Comparison of ENCODE assay signal across 26 cellular contexts in the genomic region with DNA sequence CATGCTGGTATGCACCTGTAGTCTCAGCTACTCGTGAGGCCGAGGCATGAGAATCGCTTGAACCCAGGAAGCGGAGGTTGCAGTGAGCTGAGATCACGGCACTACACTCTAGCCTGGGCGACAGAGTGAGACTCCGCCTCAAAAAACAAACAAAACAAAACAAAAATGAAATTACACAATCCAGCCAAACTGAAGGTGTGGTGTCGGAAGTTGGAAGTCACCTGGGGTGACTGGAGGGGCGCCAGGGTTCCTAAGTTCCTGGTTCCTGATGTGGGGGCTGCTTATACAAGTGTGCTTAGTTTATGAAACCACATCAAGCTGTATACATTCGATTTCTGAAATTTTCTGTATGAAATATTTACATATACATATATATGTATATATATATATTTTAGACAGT.
"Had no signal": no experiment of that assay in that cellular context is flagged by ENCODE, and none has a peak within 500 bp of the region (broad histone marks: within the 10 kb centered on the region; RNA-seq: fewer than 3 reads in every experiment).

No MANE protein-coding gene starts in this region.

- H3K36me3 Mint-ChIP-seq: activated naive CD8-positive, alpha-beta T cell; natural killer cell treated with Interleukin-12 subunit alpha and Interleukin-12 subunit beta and Interleukin-15 and Interleukin-18, amount 100 ng/mL, for 72 hours; stimulated activated memory B cell treated with anti-CD40 and anti-IgM and Interleukin-4, amounts not matched to agents 10 μg/mL and 1 μg/mL and 100 μg/mL, for 72 hours; type B pancreatic cell had no signal

- H3K27ac ChIP-seq: adrenal gland, coronary artery, epithelial cell of prostate, left lung, pancreas, psoas muscle, skin epidermis, testis, vagina had no signal

- DNase-seq: activated B cell treated with CpG ODN at 0.5 μM for 24 hours; activated CD4-positive, alpha-beta T cell treated with anti-CD3 and anti-CD28 coated beads for 36 hours; activated CD4-positive, alpha-beta T cell treated with anti-CD3 and anti-CD28 coated beads, Interleukin-2, amount 50 U/mL, for 4 hours; activated CD8-positive, alpha-beta memory T cell treated with anti-CD3 and anti-CD28 coated beads for 24 hours; activated CD8-positive, alpha-beta memory T cell treated with anti-CD3 and anti-CD28 coated beads, Interleukin-2, amount 50 U/mL, for 4 hours; activated naive CD4-positive, alpha-beta T cell; activated T-cell treated with anti-CD3 and anti-CD28 coated beads, Interleukin-2, amount 50 U/mL, for 24 hours; adrenal gland; foreskin fibroblast; kidney; left lung; pancreas; psoas muscle; right cardiac atrium; stimulated activated CD4-positive, alpha-beta T cell treated with anti-CD3 and anti-CD28 coated beads, Interleukin-15, amount 100 ng/mL, for 24 hours; T-helper 9 cell; testis had no signal

- H3K27ac Mint-ChIP-seq: activated B cell treated with CpG ODN at 0.5 μM for 24 hours; activated CD4-positive, alpha-beta T cell treated with anti-CD3 and anti-CD28 coated beads for 36 hours; activated naive CD8-positive, alpha-beta T cell; activated T-cell treated with anti-CD3 and anti-CD28 coated beads, Interleukin-2, amount 50 U/mL, for 24 hours; activated T-helper 2 cell treated with anti-CD3 and anti-CD28 coated beads, Interferon-gamma antibody, Interleukin-2, Interleukin-4, amounts not matched to agents 10 μg/mL and 5 μg/mL and 100 μg/mL, durations not matched to agents 14 hours and 24 hours and 36 hours; natural killer cell treated with Interleukin-12 subunit alpha and Interleukin-12 subunit beta and Interleukin-15 and Interleukin-18, amount 100 ng/mL, for 72 hours; stimulated activated memory B cell treated with anti-CD40 and anti-IgM and Interleukin-4, amounts not matched to agents 10 μg/mL and 1 μg/mL and 100 μg/mL, for 72 hours; type B pancreatic cell had no signal

- ATAC-seq: activated CD4-positive, alpha-beta T cell treated with anti-CD3 and anti-CD28 coated beads for 36 hours; left lung; natural killer cell treated with Interleukin-12 subunit alpha and Interleukin-12 subunit beta and Interleukin-15 and Interleukin-18, amount 100 ng/mL, for 72 hours; pancreas; psoas muscle; right cardiac atrium; stimulated activated memory B cell treated with anti-CD40 and anti-IgM and Interleukin-4, amounts not matched to agents 10 μg/mL and 1 μg/mL and 100 μg/mL, for 72 hours had no signal

- H3K27me3 ChIP-seq: adrenal gland, left lung, pancreas, testis, vagina had no signal

- H3K36me3 ChIP-seq: adrenal gland, left lung, pancreas, vagina had no signal

- H3K4me3 ChIP-seq: adrenal gland, coronary artery, left lung, pancreas, psoas muscle, skin epidermis, testis, vagina had no signal

- H3K9me3 ChIP-seq: adrenal gland, left lung, pancreas, psoas muscle, testis, vagina had no signal

- H3K9me3 Mint-ChIP-seq: activated B cell treated with CpG ODN at 0.5 μM for 24 hours; activated T-cell treated with anti-CD3 and anti-CD28 coated beads, Interleukin-2, amount 50 U/mL, for 24 hours; activated T-helper 2 cell treated with anti-CD3 and anti-CD28 coated beads, Interferon-gamma antibody, Interleukin-2, Interleukin-4, amounts not matched to agents 10 μg/mL and 5 μg/mL and 100 μg/mL, durations not matched to agents 14 hours and 24 hours and 36 hours; natural killer cell treated with Interleukin-12 subunit alpha and Interleukin-12 subunit beta and Interleukin-15 and Interleukin-18, amount 100 ng/mL, for 72 hours; stimulated activated memory B cell treated with anti-CD40 and anti-IgM and Interleukin-4, amounts not matched to agents 10 μg/mL and 1 μg/mL and 100 μg/mL, for 72 hours; type B pancreatic cell had no signal

- H3K4me3 Mint-ChIP-seq: activated B cell treated with CpG ODN at 0.5 μM for 24 hours; activated CD4-positive, alpha-beta T cell treated with anti-CD3 and anti-CD28 coated beads for 36 hours; activated naive CD8-positive, alpha-beta T cell; activated T-cell treated with anti-CD3 and anti-CD28 coated beads, Interleukin-2, amount 50 U/mL, for 24 hours; natural killer cell treated with Interleukin-12 subunit alpha and Interleukin-12 subunit beta and Interleukin-15 and Interleukin-18, amount 100 ng/mL, for 72 hours; stimulated activated memory B cell treated with anti-CD40 and anti-IgM and Interleukin-4, amounts not matched to agents 10 μg/mL and 1 μg/mL and 100 μg/mL, for 72 hours; type B pancreatic cell had no signal

- H3K27me3 Mint-ChIP-seq: activated B cell treated with CpG ODN at 0.5 μM for 24 hours; activated CD4-positive, alpha-beta T cell treated with anti-CD3 and anti-CD28 coated beads for 36 hours; activated naive CD8-positive, alpha-beta T cell; activated T-cell treated with anti-CD3 and anti-CD28 coated beads, Interleukin-2, amount 50 U/mL, for 24 hours; natural killer cell treated with Interleukin-12 subunit alpha and Interleukin-12 subunit beta and Interleukin-15 and Interleukin-18, amount 100 ng/mL, for 72 hours; stimulated activated memory B cell treated with anti-CD40 and anti-IgM and Interleukin-4, amounts not matched to agents 10 μg/mL and 1 μg/mL and 100 μg/mL, for 72 hours; type B pancreatic cell had no signal
